14 cellular contexts compared by ENCODE assay signal in the genomic region with DNA sequence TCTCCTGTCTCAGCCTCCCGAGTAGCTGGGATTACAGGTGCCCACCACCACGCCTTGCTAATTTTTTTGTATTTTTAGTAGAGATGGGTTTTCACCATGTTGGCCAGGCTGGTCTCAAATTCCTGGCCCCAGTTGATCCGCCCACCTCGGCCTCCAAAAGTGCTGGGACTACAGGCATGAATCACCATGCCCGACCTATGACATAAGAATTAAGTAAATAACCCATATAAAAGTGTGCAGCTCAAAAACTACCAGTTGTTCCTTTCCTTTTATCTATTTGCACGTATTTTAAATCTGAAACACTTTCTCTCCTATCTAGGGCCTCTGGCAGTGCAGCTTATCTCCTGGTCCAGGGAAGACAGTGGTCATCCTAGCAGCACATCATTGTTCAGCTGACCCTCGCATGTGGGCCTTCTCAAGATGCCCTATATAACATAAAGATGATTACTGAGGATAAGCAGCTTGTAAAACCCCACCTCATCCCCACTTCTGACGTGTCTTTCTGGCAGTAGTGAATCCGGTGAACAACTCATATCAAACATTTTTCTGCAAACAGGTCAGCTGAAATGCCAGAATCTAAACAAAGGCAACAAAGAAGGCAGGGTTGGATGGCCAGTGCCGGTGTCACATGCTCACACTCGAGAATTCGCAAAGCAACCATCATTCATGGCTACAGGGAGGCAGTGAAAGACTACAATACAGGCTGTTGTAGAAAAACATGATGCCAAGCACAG. TPM values are rescaled to one million over a fixed set of nuclear protein-coding genes. Genes with fewer than 3 reads are reported as not detected.
DNase-seq lines count a peak whose midpoint lies in the region; FAIRE-seq and TF ChIP-seq lines count a peak whose summit lies in the region.
"Had no signal": no experiment of that assay in that cellular context is flagged by ENCODE, and none has a peak within 500 bp of the region (broad histone marks: within the 10 kb centered on the region; RNA-seq: fewer than 3 reads in every experiment).

No MANE protein-coding gene starts in this region.

- POLR2A ChIA-PET in HEK293 (lab: Yijun Ruan, JAX): no interaction called here

- TF ChIP-seq POLR2A in GM12892 (IDR thresholded peaks at IDR 0.05; ENCODE audit: low read depth, low read length): no peak

- TF ChIP-seq CTCF in HEK293 (tag by site-specific recombination; IDR thresholded peaks at IDR 0.05): no peak
- TF ChIP-seq CTCF in WI38 (IDR thresholded peaks at IDR 0.05; ENCODE audit: low read depth, low read length): no peak
- TF ChIP-seq CTCF in foreskin fibroblast (IDR thresholded peaks at IDR 0.05; ENCODE audit: low read depth, low read length): no peak

- CTCF ChIA-PET in HEK293 (lab: Yijun Ruan, JAX): interaction anchor here (0.5 to 7.5 kb wide), 10 partner anchors 10 to 861 kb away, joined by 3 to 55 read pairs (median 4); no protein-coding TSS in a partner anchor

- H3K9me3 ChIP-seq in HEK293 (ENCODE audit: control insufficient read depth, insufficient read depth, low read depth, low read length): no peaks in the 10 kb centered on the region
- H3K9me3 ChIP-seq: gastroesophageal sphincter had no signal

- no peak for FAIRE-seq in GM12892 (lab: Jason Lieb, UNC)

- no peak overlapping the region for H3K27ac ChIP-seq in HEK293 (ENCODE audit: extremely low read depth, low read depth, low read length)
- H3K27ac ChIP-seq: gastroesophageal sphincter, neural progenitor cell had no signal

- no peaks in the 10 kb centered on the region; a peak in 1 of 3 replicates for H3K36me3 ChIP-seq in HEK293 (ENCODE audit: control insufficient read depth in 2 of 2, insufficient read depth in 1 of 2, low read length in 2 of 2)
- H3K36me3 ChIP-seq: neural progenitor cell had no signal

- DNase-seq in foreskin fibroblast: peak; percentile 39 to 69
- peak; percentile 77 for DNase-seq in superior temporal gyrus (ENCODE audit: extremely low spot score)
- no peak for DNase-seq in amniotic stem cell (lab: John Stamatoyannopoulos, UW)
- no peak for DNase-seq in GM12892 (ENCODE audit: insufficient read length)
- no peak for DNase-seq in activated naive CD4-positive, alpha-beta T cell treated with anti-CD3 and anti-CD28 coated beads, Interleukin-2, amount 50 U/mL, for 16 hours
- DNase-seq: activated B cell treated with CpG ODN at 0.5 μM for 24 hours; activated T-cell treated with anti-CD3 and anti-CD28 coated beads, Interleukin-2, amount 50 U/mL, for 1 hour; central memory CD4-positive, alpha-beta T cell; DMS53; NCI-H446 had no signal

- H3K4me3 ChIP-seq in HEK293 (ENCODE audit: low read depth, low read length) (no peak overlapping the region), WI38 (ENCODE audit: low read depth, low read length) (peak overlapping the region; percentile 22), foreskin fibroblast (ENCODE audit: low read depth in 1 of 2, low read length in 2 of 2) (no peak overlapping the region)
- H3K4me3 ChIP-seq: gastroesophageal sphincter, neural progenitor cell had no signal

- no peaks in the 10 kb centered on the region; the same call in 1 of the 2 replicates for H3K4me1 ChIP-seq in HEK293 (ENCODE audit: control insufficient read depth, insufficient read depth, low read length)

TF ChIP-seq in HEK293, 187 proteins besides CTCF, POLR2A, EP300 and RAD21 (continues in another document):
- peak; percentile 40; the same call in 1 of the 2 replicates for TF ChIP-seq ZFHX2 (tag by site-specific recombination; conservative IDR thresholded peaks at IDR 0.05)
- TF ChIP-seq ZNF223 (tag by site-specific recombination; IDR thresholded peaks at IDR 0.05): no peak
- TF ChIP-seq SP7 (tag by site-specific recombination; IDR thresholded peaks at IDR 0.05): no peak
- 0 out of 2 replicates have a peak, but pooled peaks have one; percentile 26 for TF ChIP-seq ZBTB21 (tag by site-specific recombination; IDR thresholded peaks at IDR 0.05)
- no peak for TF ChIP-seq ZNF777 (tag by site-specific recombination; IDR thresholded peaks at IDR 0.05; ENCODE audit: borderline replicate concordance)
- TF ChIP-seq, protein P1, sequence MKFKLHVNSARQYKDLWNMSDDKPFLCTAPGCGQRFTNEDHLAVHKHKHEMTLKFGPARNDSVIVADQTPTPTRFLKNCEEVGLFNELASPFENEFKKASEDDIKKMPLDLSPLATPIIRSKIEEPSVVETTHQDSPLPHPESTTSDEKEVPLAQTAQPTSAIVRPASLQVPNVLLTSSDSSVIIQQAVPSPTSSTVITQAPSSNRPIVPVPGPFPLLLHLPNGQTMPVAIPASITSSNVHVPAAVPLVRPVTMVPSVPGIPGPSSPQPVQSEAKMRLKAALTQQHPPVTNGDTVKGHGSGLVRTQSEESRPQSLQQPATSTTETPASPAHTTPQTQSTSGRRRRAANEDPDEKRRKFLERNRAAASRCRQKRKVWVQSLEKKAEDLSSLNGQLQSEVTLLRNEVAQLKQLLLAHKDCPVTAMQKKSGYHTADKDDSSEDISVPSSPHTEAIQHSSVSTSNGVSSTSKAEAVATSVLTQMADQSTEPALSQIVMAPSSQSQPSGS (tag by site-specific recombination; IDR thresholded peaks at IDR 0.05; ENCODE audit: low read depth): no peak
- TF ChIP-seq, protein P2, sequence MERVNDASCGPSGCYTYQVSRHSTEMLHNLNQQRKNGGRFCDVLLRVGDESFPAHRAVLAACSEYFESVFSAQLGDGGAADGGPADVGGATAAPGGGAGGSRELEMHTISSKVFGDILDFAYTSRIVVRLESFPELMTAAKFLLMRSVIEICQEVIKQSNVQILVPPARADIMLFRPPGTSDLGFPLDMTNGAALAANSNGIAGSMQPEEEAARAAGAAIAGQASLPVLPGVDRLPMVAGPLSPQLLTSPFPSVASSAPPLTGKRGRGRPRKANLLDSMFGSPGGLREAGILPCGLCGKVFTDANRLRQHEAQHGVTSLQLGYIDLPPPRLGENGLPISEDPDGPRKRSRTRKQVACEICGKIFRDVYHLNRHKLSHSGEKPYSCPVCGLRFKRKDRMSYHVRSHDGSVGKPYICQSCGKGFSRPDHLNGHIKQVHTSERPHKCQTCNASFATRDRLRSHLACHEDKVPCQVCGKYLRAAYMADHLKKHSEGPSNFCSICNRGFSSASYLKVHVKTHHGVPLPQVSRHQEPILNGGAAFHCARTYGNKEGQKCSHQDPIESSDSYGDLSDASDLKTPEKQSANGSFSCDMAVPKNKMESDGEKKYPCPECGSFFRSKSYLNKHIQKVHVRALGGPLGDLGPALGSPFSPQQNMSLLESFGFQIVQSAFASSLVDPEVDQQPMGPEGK (tag by site-specific recombination; IDR thresholded peaks at IDR 0.05): 0 out of 2 replicates have a peak, but pooled peaks have one; percentile 31
- TF ChIP-seq ZNF776 (tag by site-specific recombination; IDR thresholded peaks at IDR 0.05; ENCODE audit: borderline replicate concordance): no peak
- TF ChIP-seq, protein P3, sequence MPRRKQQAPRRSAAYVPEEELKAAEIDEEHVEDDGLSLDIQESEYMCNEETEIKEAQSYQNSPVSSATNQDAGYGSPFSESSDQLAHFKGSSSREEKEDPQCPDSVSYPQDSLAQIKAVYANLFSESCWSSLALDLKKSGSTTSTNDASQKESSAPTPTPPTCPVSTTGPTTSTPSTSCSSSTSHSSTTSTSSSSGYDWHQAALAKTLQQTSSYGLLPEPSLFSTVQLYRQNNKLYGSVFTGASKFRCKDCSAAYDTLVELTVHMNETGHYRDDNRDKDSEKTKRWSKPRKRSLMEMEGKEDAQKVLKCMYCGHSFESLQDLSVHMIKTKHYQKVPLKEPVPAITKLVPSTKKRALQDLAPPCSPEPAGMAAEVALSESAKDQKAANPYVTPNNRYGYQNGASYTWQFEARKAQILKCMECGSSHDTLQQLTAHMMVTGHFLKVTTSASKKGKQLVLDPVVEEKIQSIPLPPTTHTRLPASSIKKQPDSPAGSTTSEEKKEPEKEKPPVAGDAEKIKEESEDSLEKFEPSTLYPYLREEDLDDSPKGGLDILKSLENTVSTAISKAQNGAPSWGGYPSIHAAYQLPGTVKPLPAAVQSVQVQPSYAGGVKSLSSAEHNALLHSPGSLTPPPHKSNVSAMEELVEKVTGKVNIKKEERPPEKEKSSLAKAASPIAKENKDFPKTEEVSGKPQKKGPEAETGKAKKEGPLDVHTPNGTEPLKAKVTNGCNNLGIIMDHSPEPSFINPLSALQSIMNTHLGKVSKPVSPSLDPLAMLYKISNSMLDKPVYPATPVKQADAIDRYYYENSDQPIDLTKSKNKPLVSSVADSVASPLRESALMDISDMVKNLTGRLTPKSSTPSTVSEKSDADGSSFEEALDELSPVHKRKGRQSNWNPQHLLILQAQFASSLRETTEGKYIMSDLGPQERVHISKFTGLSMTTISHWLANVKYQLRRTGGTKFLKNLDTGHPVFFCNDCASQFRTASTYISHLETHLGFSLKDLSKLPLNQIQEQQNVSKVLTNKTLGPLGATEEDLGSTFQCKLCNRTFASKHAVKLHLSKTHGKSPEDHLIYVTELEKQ (tag by site-specific recombination; IDR thresholded peaks at IDR 0.05; ENCODE audit: borderline replicate concordance): no peak
- TF ChIP-seq ZNF146 (tag by site-specific recombination; IDR thresholded peaks at IDR 0.05): no peak
- TF ChIP-seq ZNF366 (tag by site-specific recombination; conservative IDR thresholded peaks at IDR 0.05): peak; percentile 58
- no peak for TF ChIP-seq ZNF138 (tag by site-specific recombination; IDR thresholded peaks at IDR 0.05; ENCODE audit: borderline replicate concordance)
- no peak for TF ChIP-seq ZNF658 (tag by site-specific recombination; IDR thresholded peaks at IDR 0.05)
- TF ChIP-seq, protein P4, sequence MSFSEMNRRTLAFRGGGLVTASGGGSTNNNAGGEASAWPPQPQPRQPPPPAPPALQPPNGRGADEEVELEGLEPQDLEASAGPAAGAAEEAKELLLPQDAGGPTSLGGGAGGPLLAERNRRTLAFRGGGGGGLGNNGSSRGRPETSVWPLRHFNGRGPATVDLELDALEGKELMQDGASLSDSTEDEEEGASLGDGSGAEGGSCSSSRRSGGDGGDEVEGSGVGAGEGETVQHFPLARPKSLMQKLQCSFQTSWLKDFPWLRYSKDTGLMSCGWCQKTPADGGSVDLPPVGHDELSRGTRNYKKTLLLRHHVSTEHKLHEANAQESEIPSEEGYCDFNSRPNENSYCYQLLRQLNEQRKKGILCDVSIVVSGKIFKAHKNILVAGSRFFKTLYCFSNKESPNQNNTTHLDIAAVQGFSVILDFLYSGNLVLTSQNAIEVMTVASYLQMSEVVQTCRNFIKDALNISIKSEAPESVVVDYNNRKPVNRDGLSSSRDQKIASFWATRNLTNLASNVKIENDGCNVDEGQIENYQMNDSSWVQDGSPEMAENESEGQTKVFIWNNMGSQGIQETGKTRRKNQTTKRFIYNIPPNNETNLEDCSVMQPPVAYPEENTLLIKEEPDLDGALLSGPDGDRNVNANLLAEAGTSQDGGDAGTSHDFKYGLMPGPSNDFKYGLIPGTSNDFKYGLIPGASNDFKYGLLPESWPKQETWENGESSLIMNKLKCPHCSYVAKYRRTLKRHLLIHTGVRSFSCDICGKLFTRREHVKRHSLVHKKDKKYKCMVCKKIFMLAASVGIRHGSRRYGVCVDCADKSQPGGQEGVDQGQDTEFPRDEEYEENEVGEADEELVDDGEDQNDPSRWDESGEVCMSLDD (tag by site-specific recombination; IDR thresholded peaks at IDR 0.05): no peak

RNA-seq across cellular contexts. Expression of a gene that starts 36.0 kb away (rescaled TPM):
- polyA plus RNA-seq in GM12892 (2012; ENCODE audit: missing spikeins): 12.2 TPM

Comparison
In these comparisons a context has a peak if more than half of its experiments do, and no peak if none do; other contexts are left out.
1. DNase-seq: peak in foreskin fibroblast (2 of 2) and superior temporal gyrus (single experiment); none in amniotic stem cell (single experiment), GM12892 (single experiment) and activated naive CD4-positive, alpha-beta T cell treated with anti-CD3 and anti-CD28 coated beads, Interleukin-2, amount 50 U/mL, for 16 hours (single experiment).